ENCODE assay signal across 9 cellular contexts in genomic region chr2:106160786-106161261, GRCh38. TPM values are rescaled to one million over a fixed set of nuclear protein-coding genes. Genes with fewer than 3 reads are reported as not detected.
DNase-seq lines count a peak whose midpoint lies in the region; ATAC-seq and TF ChIP-seq lines count a peak whose summit lies in the region.
"Had no signal": no experiment of that assay in that cellular context is flagged by ENCODE, and none has a peak within 500 bp of the region (broad histone marks: within the 10 kb centered on the region; RNA-seq: fewer than 3 reads in every experiment).

No MANE protein-coding gene starts in this region.

- H3K4me1 ChIP-seq in parathyroid adenoma: peaks cover 10% of the 10 kb centered on the region

- no peaks in the 10 kb centered on the region for H3K36me3 ChIP-seq in parathyroid adenoma (ENCODE audit: control insufficient read depth, insufficient read depth, low read length)

- no peak overlapping the region for H3K4me2 ChIP-seq in parathyroid adenoma (ENCODE audit: low read length)

- H2AFZ ChIP-seq in parathyroid adenoma: peak overlapping the region; percentile 5

- no peak overlapping the region for H3K4me3 ChIP-seq in parathyroid adenoma (ENCODE audit: low read depth, low read length)

- no peaks in the 10 kb centered on the region for H3K79me2 ChIP-seq in parathyroid adenoma

- ATAC-seq in GM18873 (IDR thresholded peaks at IDR 0.05; ENCODE audit: low FRiP score, unreplicated experiment) (peak; percentile 60), HG03159 (IDR thresholded peaks at IDR 0.05; ENCODE audit: unreplicated experiment) (peak; percentile 41), HG03045 (IDR thresholded peaks at IDR 0.05; ENCODE audit: unreplicated experiment) (no peak), GM18867 (IDR thresholded peaks at IDR 0.05; ENCODE audit: unreplicated experiment) (no peak)
- ATAC-seq in activated T-cell treated with anti-CD3 and anti-CD28 coated beads, Interleukin-2, amount 50 U/mL, for 4 hours: peak; percentile 68

- no peaks in the 10 kb centered on the region for H3K27me3 Mint-ChIP-seq in activated T-cell treated with anti-CD3 and anti-CD28 coated beads, Interleukin-2, amount 50 U/mL, for 4 hours (ENCODE audit: low read depth)

- no peak overlapping the region for H3K9ac ChIP-seq in parathyroid adenoma

- peaks cover 28% of the 10 kb centered on the region for H3K36me3 Mint-ChIP-seq in activated T-cell treated with anti-CD3 and anti-CD28 coated beads, Interleukin-2, amount 50 U/mL, for 4 hours (ENCODE audit: insufficient read depth)

- no peaks in the 10 kb centered on the region for H3K9me3 Mint-ChIP-seq in activated T-cell treated with anti-CD3 and anti-CD28 coated beads, Interleukin-2, amount 50 U/mL, for 4 hours

- H3K4me3 Mint-ChIP-seq in activated T-cell treated with anti-CD3 and anti-CD28 coated beads, Interleukin-2, amount 50 U/mL, for 4 hours: peak overlapping the region; percentile 89
- H3K4me3 Mint-ChIP-seq: neural crest cell had no signal

- peaks cover 89% of the 10 kb centered on the region for H3K4me1 Mint-ChIP-seq in activated T-cell treated with anti-CD3 and anti-CD28 coated beads, Interleukin-2, amount 50 U/mL, for 4 hours (ENCODE audit: low read depth)

- H3K9me3 ChIP-seq in parathyroid adenoma (ENCODE audit: control insufficient read depth, low read length): no peaks in the 10 kb centered on the region

- no peak overlapping the region for H3K27ac ChIP-seq in parathyroid adenoma

- DNase-seq in activated T-cell treated with anti-CD3 and anti-CD28 coated beads, Interleukin-2, amount 50 U/mL, for 4 hours: peak; percentile 23
- DNase-seq in AML-193 (lab: John Stamatoyannopoulos, UW) (no peak), NCI-H1092 treated with DMSO at 0.1 percent for 48 hours (lab: John Stamatoyannopoulos, UW) (no peak)

- no peak for TF ChIP-seq CTCF in parathyroid adenoma (IDR thresholded peaks at IDR 0.05)

- H3K27me3 ChIP-seq in parathyroid adenoma (ENCODE audit: control insufficient read depth, insufficient read depth, low read length): no peaks in the 10 kb centered on the region

RNA-seq across cellular contexts. Expression of gene UXS1, which starts 33.3 kb away (rescaled TPM):
- total RNA-seq in activated T-cell treated with anti-CD3 and anti-CD28 coated beads, Interleukin-2, amount 50 U/mL, for 4 hours: 10 to 100 TPM; 29.4 to 33.9 (median 30.3) TPM

Comparison
In these comparisons a context has a peak if more than half of its experiments do, and no peak if none do; other contexts are left out.
1. ATAC-seq: peak in GM18873 (single experiment), HG03159 (single experiment) and activated T-cell treated with anti-CD3 and anti-CD28 coated beads, Interleukin-2, amount 50 U/mL, for 4 hours (2 of 2); none in HG03045 (single experiment) and GM18867 (single experiment).